Comparison of ENCODE assay signal across 21 cellular contexts in the genomic region with DNA sequence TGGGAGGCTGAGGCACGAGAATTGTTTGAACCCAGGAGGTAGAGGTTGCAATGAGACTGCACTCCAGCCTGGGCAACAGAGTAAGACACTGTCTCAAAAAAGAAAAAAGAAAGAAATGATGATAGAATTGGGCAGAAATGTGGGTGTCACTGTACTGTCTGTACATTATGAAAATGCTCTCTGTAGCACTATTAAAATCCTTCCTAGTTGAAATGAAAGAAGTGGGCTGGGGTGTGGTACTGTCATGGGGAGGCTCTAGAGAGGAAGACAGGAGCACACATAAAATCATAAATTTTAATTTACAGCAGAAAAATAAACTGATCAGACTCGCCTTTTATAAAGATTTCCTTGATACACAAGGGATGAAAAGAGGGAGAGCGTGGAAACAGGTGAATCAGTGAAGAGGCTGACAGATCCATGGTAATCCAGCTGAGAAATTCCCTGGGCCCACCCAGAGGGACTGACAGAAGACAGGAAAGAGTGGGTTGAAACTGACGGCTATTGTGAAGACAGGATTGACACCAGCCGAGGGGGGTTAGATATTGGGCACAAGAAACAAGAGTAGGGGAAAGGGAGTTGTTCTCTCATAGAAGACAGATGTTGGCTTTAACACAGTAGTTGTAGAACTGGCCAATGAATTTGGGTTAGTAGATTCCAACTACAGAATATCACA.
A peak's percentile ranks its signal among the peaks of the same experiment; 100 is the strongest.
DNase-seq lines count a peak whose midpoint lies in the region; ATAC-seq, FAIRE-seq and TF ChIP-seq lines count a peak whose summit lies in the region.
"Had no signal": no experiment of that assay in that cellular context is flagged by ENCODE, and none has a peak within 500 bp of the region (broad histone marks: within the 10 kb centered on the region; RNA-seq: fewer than 3 reads in every experiment).

No MANE protein-coding gene starts in this region.

- H3K4me3 ChIP-seq in heart left ventricle (no peak overlapping the region), HepG2 (replicated peaks in 1 of 3; ENCODE audit: insufficient read depth in 1 of 3, low read depth in 2 of 3, low read length in 3 of 3) (no peak overlapping the region)
- H3K4me3 ChIP-seq: PC-9 had no signal

- no peaks in the 10 kb centered on the region for H3K79me2 ChIP-seq in HepG2 (ENCODE audit: insufficient read depth, low read length)

- H3K4me1 Mint-ChIP-seq in activated T-helper 2 cell treated with anti-CD3 and anti-CD28 coated beads, Interferon-gamma antibody, Interleukin-2, Interleukin-4, amounts not matched to agents 10 μg/mL and 5 μg/mL and 100 μg/mL, durations not matched to agents 14 hours and 24 hours and 36 hours (ENCODE audit: low read depth) = peaks cover 28% of the 10 kb centered on the region
- peaks cover 29% of the 10 kb centered on the region for H3K4me1 Mint-ChIP-seq in stimulated activated naive CD8-positive, alpha-beta T cell treated with anti-CD3 and anti-CD28 coated beads, Interleukin-15, amount 100 ng/mL, for 72 hours

- no peak for DNase-seq in activated naive CD4-positive, alpha-beta T cell treated with anti-CD3 and anti-CD28 coated beads, Interleukin-2, amount 50 U/mL, for 72 hours (ENCODE audit: low spot score in 2 of 2)
- DNase-seq in activated naive CD4-positive, alpha-beta T cell (lab: John Stamatoyannopoulos, UW) = no peak
- DNase-seq in activated T-helper 2 cell treated with anti-CD3 and anti-CD28 coated beads, Interferon-gamma antibody, Interleukin-2, Interleukin-4, amounts not matched to agents 10 μg/mL and 5 μg/mL and 100 μg/mL, durations not matched to agents 14 hours and 24 hours and 36 hours (ENCODE audit: low spot score) = no peak
- no peak for DNase-seq in stimulated activated naive CD8-positive, alpha-beta T cell treated with anti-CD3 and anti-CD28 coated beads, Interleukin-15, amount 100 ng/mL, for 72 hours
- DNase-seq in heart left ventricle = no peak
- DNase-seq in HepG2 (ENCODE audit: low spot score) = no peak
- DNase-seq: AML-193, DMS79, H9, Karpas-422, NCI-H1417 treated with DMSO at 0.1 percent for 48 hours, NCI-H1930, NCI-H226, NCI-H524 treated with DMSO at 0.1 percent for 48 hours, PC-9, SIG-M5 had no signal

- CTCF ChIA-PET in HepG2 (lab: Yijun Ruan, JAX; ENCODE audit: low intra/inter-chr PET ratio, low total read pairs) = no interaction called here

- POLR2A ChIA-PET in HepG2 (lab: Yijun Ruan, JAX) = no interaction called here

- no peak overlapping the region for H2AFZ ChIP-seq in HepG2 (ENCODE audit: low read length)
- H2AFZ ChIP-seq: PC-9 had no signal

- H3K4me2 ChIP-seq in HepG2 (ENCODE audit: low read depth, low read length) = no peak overlapping the region
- H3K4me2 ChIP-seq: PC-9 had no signal

- peak overlapping the region in 1 of 2 donors; percentile 65 for H3K27ac Mint-ChIP-seq in activated naive CD4-positive, alpha-beta T cell treated with anti-CD3 and anti-CD28 coated beads, Interleukin-2, amount 50 U/mL, for 72 hours
- H3K27ac Mint-ChIP-seq in activated T-helper 2 cell treated with anti-CD3 and anti-CD28 coated beads, Interferon-gamma antibody, Interleukin-2, Interleukin-4, amounts not matched to agents 10 μg/mL and 5 μg/mL and 100 μg/mL, durations not matched to agents 14 hours and 24 hours and 36 hours = peak overlapping the region; percentile 26
- peak overlapping the region in 1 of 2 donors; percentile 56 for H3K27ac Mint-ChIP-seq in stimulated activated naive CD8-positive, alpha-beta T cell treated with anti-CD3 and anti-CD28 coated beads, Interleukin-15, amount 100 ng/mL, for 72 hours
- H3K27ac Mint-ChIP-seq: IgD-negative memory B cell had no signal

- intact Hi-C loops in activated T-helper 2 cell treated with anti-CD3 and anti-CD28 coated beads, Interferon-gamma antibody, Interleukin-2, Interleukin-4, amounts not matched to agents 10 μg/mL and 5 μg/mL and 100 μg/mL, durations not matched to agents 14 hours and 24 hours and 36 hours (cut with micrococcal nuclease) = loop anchor here (1.0 to 5.0 kb wide), 2 partner anchors 11 to 1106 kb away; no protein-coding TSS in a partner anchor
- intact Hi-C loops in heart left ventricle (cut with DNase I) = no loop called here
- intact Hi-C loops in HepG2 (cut with micrococcal nuclease; ENCODE audit: unreplicated experiment) = no loop called here

- TF ChIP-seq POLR2A in heart left ventricle (IDR thresholded peaks at IDR 0.05) (no peak), HepG2 (IDR thresholded peaks at IDR 0.05; ENCODE audit: insufficient read depth in 1 of 2, low read depth in 2 of 2, low read length in 2 of 2) (no peak)

- H3K4me1 ChIP-seq in heart left ventricle (peaks cover 0 to 13% (median 0%) of the 10 kb centered on the region in 12 donors), HepG2 (ENCODE audit: insufficient read depth, low read length) (peaks cover 34% of the 10 kb centered on the region)

- no peaks in the 10 kb centered on the region for H3K9me3 ChIP-seq in heart left ventricle
- H3K9me3 ChIP-seq in HepG2 (ENCODE audit: low read length) = no peaks in the 10 kb centered on the region

- whole genome bisulfite sequencing in heart left ventricle, 4 donors = 74 to 76% (median 75%) methylated on average over 5 of the region's 5 CpGs
- WGBS in HepG2 (ENCODE audit: low lambda C conversion rate) = 39% methylated on average over 5 of the region's 5 CpGs

- peaks cover 32% of the 10 kb centered on the region for H3K27me3 Mint-ChIP-seq in activated T-helper 2 cell treated with anti-CD3 and anti-CD28 coated beads, Interferon-gamma antibody, Interleukin-2, Interleukin-4, amounts not matched to agents 10 μg/mL and 5 μg/mL and 100 μg/mL, durations not matched to agents 14 hours and 24 hours and 36 hours (ENCODE audit: low read depth)
- peaks cover 35% of the 10 kb centered on the region for H3K27me3 Mint-ChIP-seq in stimulated activated naive CD8-positive, alpha-beta T cell treated with anti-CD3 and anti-CD28 coated beads, Interleukin-15, amount 100 ng/mL, for 72 hours

- H3K27me3 ChIP-seq in heart left ventricle (no peaks in the 10 kb centered on the region), HepG2 (ENCODE audit: control insufficient read depth in 1 of 2, insufficient read depth in 2 of 2, low read length in 2 of 2) (peaks cover 1 to 6% of the 10 kb centered on the region in 2 experiments)

- H3K36me3 ChIP-seq in heart left ventricle (no peaks in the 10 kb centered on the region), HepG2 (replicated peaks in 1 of 2; ENCODE audit: control insufficient read depth in 1 of 2, insufficient read depth in 2 of 2, low read length in 2 of 2) (no peaks in the 10 kb centered on the region)

- no peaks in the 10 kb centered on the region for H4K20me1 ChIP-seq in HepG2 (ENCODE audit: insufficient read depth, low read length)

- no peak overlapping the region for H3K9ac ChIP-seq in HepG2 (ENCODE audit: insufficient read depth, low read depth, low read length)

- in situ Hi-C loops in HepG2 (cut with HindIII; ENCODE audit: extremely low pct_ligation_motif_present, low pct_unique_long_range_greater_than_20kb) = no loop called here

- TF ChIP-seq EP300 in HepG2 (IDR thresholded peaks at IDR 0.05; ENCODE audit: low read depth in 2 of 2, low read length in 2 of 2) = no peak
- TF ChIP-seq EP300 in HepG2 (CRISPR knock-in tag; IDR thresholded peaks at IDR 0.05; ENCODE audit: borderline replicate concordance) = no peak

- no peak overlapping the region for H3K4me3 Mint-ChIP-seq in activated T-helper 2 cell treated with anti-CD3 and anti-CD28 coated beads, Interferon-gamma antibody, Interleukin-2, Interleukin-4, amounts not matched to agents 10 μg/mL and 5 μg/mL and 100 μg/mL, durations not matched to agents 14 hours and 24 hours and 36 hours (ENCODE audit: low read depth)
- H3K4me3 Mint-ChIP-seq in stimulated activated naive CD8-positive, alpha-beta T cell treated with anti-CD3 and anti-CD28 coated beads, Interleukin-15, amount 100 ng/mL, for 72 hours = peak overlapping the region; percentile 38 to 57
- H3K4me3 Mint-ChIP-seq: H9, IgD-negative memory B cell had no signal

- TF ChIP-seq CTCF in heart left ventricle (IDR thresholded peaks at IDR 0.05) (no peak), HepG2 (CRISPR knock-in tag; IDR thresholded peaks at IDR 0.05) (no peak)

- no peaks in the 10 kb centered on the region for H3K9me3 Mint-ChIP-seq in activated naive CD4-positive, alpha-beta T cell treated with anti-CD3 and anti-CD28 coated beads, Interleukin-2, amount 50 U/mL, for 72 hours
- H3K9me3 Mint-ChIP-seq in activated T-helper 2 cell treated with anti-CD3 and anti-CD28 coated beads, Interferon-gamma antibody, Interleukin-2, Interleukin-4, amounts not matched to agents 10 μg/mL and 5 μg/mL and 100 μg/mL, durations not matched to agents 14 hours and 24 hours and 36 hours = peaks cover 5% of the 10 kb centered on the region
- no peaks in the 10 kb centered on the region for H3K9me3 Mint-ChIP-seq in stimulated activated naive CD8-positive, alpha-beta T cell treated with anti-CD3 and anti-CD28 coated beads, Interleukin-15, amount 100 ng/mL, for 72 hours
- H3K9me3 Mint-ChIP-seq: H9, IgD-negative memory B cell had no signal

- no TSS peak for BruUV-seq in HepG2 (replicated peaks; lab: Mats Ljungman, UMichigan)

- H3K36me3 Mint-ChIP-seq in activated naive CD4-positive, alpha-beta T cell treated with anti-CD3 and anti-CD28 coated beads, Interleukin-2, amount 50 U/mL, for 72 hours = no peaks in the 10 kb centered on the region
- H3K36me3 Mint-ChIP-seq in activated T-helper 2 cell treated with anti-CD3 and anti-CD28 coated beads, Interferon-gamma antibody, Interleukin-2, Interleukin-4, amounts not matched to agents 10 μg/mL and 5 μg/mL and 100 μg/mL, durations not matched to agents 14 hours and 24 hours and 36 hours (ENCODE audit: low read depth) = no peaks in the 10 kb centered on the region

- no peak for FAIRE-seq in HepG2 (lab: Jason Lieb, UNC)
- FAIRE-seq: HTR-8/SVneo had no signal

- no peak for TF ChIP-seq RAD21 in HepG2 (CRISPR knock-in tag; IDR thresholded peaks at IDR 0.05)

- ATAC-seq in activated naive CD4-positive, alpha-beta T cell treated with anti-CD3 and anti-CD28 coated beads, Interleukin-2, amount 50 U/mL, for 72 hours = peak; percentile 17 to 52
- ATAC-seq in HG02610 (IDR thresholded peaks at IDR 0.05; ENCODE audit: unreplicated experiment) = peak; percentile 8
- ATAC-seq in stimulated activated naive CD8-positive, alpha-beta T cell treated with anti-CD3 and anti-CD28 coated beads, Interleukin-15, amount 100 ng/mL, for 72 hours = no peak
- no peak for ATAC-seq in heart left ventricle
- no peak for ATAC-seq in HepG2

- no peak overlapping the region for H3K27ac ChIP-seq in heart left ventricle
- H3K27ac ChIP-seq in HepG2 (ENCODE audit: extremely low read length, insufficient read depth, low read length) = no peak overlapping the region
- H3K27ac ChIP-seq: C4-2B, PC-9, RWPE1 had no signal

TF ChIP-seq in HepG2, 621 proteins besides CTCF, POLR2A, EP300 and RAD21 (continues in another document):
- TF ChIP-seq WIZ (CRISPR knock-in tag; IDR thresholded peaks at IDR 0.05) = no peak

Comparison
In these comparisons a context has a peak if more than half of its experiments do, and no peak if none do; other contexts are left out.
1. ATAC-seq: peak in activated naive CD4-positive, alpha-beta T cell treated with anti-CD3 and anti-CD28 coated beads, Interleukin-2, amount 50 U/mL, for 72 hours (2 of 2) and HG02610 (single experiment); none in stimulated activated naive CD8-positive, alpha-beta T cell treated with anti-CD3 and anti-CD28 coated beads, Interleukin-15, amount 100 ng/mL, for 72 hours (single experiment), heart left ventricle (0 of 4) and HepG2 (single experiment).